12 cellular contexts compared by ENCODE assay signal in the genomic region with DNA sequence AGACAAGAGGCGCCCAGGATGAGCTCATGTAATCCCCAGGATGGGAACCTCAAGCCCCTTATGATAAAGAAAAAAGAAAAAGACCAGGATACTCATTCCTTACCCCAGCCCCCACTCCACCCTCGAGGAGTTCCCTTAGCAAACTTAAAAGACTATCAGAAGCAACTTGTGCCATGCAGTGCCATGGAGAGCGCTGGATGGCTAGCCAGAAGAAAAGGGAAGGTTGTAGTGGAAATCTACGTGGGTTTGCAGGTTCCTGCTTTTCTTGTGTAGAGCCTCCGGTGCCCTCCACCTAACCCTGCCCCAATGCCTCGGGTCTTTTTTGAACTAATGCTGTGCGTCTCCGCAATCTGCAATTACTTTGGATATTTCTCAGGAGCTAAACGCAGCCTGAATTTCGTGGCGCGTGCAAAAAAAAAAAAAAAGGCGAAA. TPM values are rescaled to one million over a fixed set of nuclear protein-coding genes. Genes with fewer than 3 reads are reported as not detected.
DNase-seq lines count a peak whose midpoint lies in the region; TF ChIP-seq lines count a peak whose summit lies in the region.
"Had no signal": no experiment of that assay in that cellular context is flagged by ENCODE, and none has a peak within 500 bp of the region (broad histone marks: within the 10 kb centered on the region; RNA-seq: fewer than 3 reads in every experiment).

No MANE protein-coding gene starts in this region.

- peaks cover 10% of the 10 kb centered on the region for H3K27me3 ChIP-seq in mammary epithelial cell (ENCODE audit: insufficient read depth, low read length)
- H3K27me3 ChIP-seq in mesendoderm (ENCODE audit: insufficient read depth, low read length, poor library complexity): peaks cover 9% of the 10 kb centered on the region

- CTCF ChIA-PET in HEK293 (lab: Yijun Ruan, JAX) (interaction anchor here (0.7 to 6.6 kb wide), 5 partner anchors 9 to 73 kb away, joined by 3 to 42 read pairs (median 8); no protein-coding TSS in a partner anchor), mammary epithelial cell (lab: Charles Lee; ENCODE audit: low non-redundant PET) (interaction anchor here (0.5 kb wide), 1 partner anchor 9 kb away, joined by 4 read pairs; no protein-coding TSS in a partner anchor)

- H4K20me1 ChIP-seq in mammary epithelial cell (ENCODE audit: insufficient read depth, low read length): no peaks in the 10 kb centered on the region

- DNase-seq in AG10803 (ENCODE audit: low read depth) (no peak), mammary epithelial cell (no peak), mesendoderm (peak; percentile 56), mesothelial cell of epicardium (ENCODE audit: low spot score in 2 of 2, unreplicated experiment in 2 of 2) (no peak), ureter (ENCODE audit: low spot score) (no peak)
- no peak for DNase-seq in stimulated activated naive CD4-positive, alpha-beta T cell treated with Interleukin-2 at 50 U/mL for 16 hours (lab: John Stamatoyannopoulos, UW)
- no peak for DNase-seq in activated CD8-positive, alpha-beta memory T cell treated with anti-CD3 and anti-CD28 coated beads, Interleukin-2, amount 50 U/mL, for 48 hours
- DNase-seq: MG63; RPMI8226; stimulated activated CD4-positive, alpha-beta T cell treated with anti-CD3 and anti-CD28 coated beads, Interleukin-15, amount 100 ng/mL, for 24 hours had no signal

- peaks cover 21% of the 10 kb centered on the region for H3K4me1 Mint-ChIP-seq in mesothelial cell of epicardium

- no peaks in the 10 kb centered on the region for H3K36me3 ChIP-seq in HEK293 (ENCODE audit: control insufficient read depth in 2 of 2, insufficient read depth in 1 of 2, low read length in 2 of 2)
- no peaks in the 10 kb centered on the region for H3K36me3 ChIP-seq in mammary epithelial cell (ENCODE audit: insufficient read depth, low read length)
- H3K36me3 ChIP-seq in mesendoderm (ENCODE audit: control insufficient read depth, insufficient read depth, low read length): no peaks in the 10 kb centered on the region
- H3K36me3 ChIP-seq: MG63 had no signal

- peak overlapping the region; percentile 43 for H3K18ac ChIP-seq in mesendoderm (ENCODE audit: low read length)

- no peak overlapping the region for H3K4me3 Mint-ChIP-seq in mesothelial cell of epicardium
- H3K4me3 Mint-ChIP-seq: brain had no signal

- no peak overlapping the region for H4K8ac ChIP-seq in mesendoderm (ENCODE audit: low read depth, low read length)

- no peak overlapping the region for H4K5ac ChIP-seq in mesendoderm (ENCODE audit: low read length)

- no peak overlapping the region for H3K9ac ChIP-seq in mammary epithelial cell (ENCODE audit: insufficient read depth, low read length)
- peak overlapping the region; percentile 43 for H3K9ac ChIP-seq in mesendoderm (ENCODE audit: low read length)

- no peak overlapping the region for H3K23ac ChIP-seq in mesendoderm (ENCODE audit: low read length)

- H3K9me3 Mint-ChIP-seq in mesothelial cell of epicardium: no peaks in the 10 kb centered on the region

- H2BK15ac ChIP-seq in mesendoderm (replicated peaks; ENCODE audit: low read depth): no peak overlapping the region

- intact Hi-C loops in mammary epithelial cell (cut with micrococcal nuclease): loop anchor here (5.0 kb wide), 1 partner anchor 428 kb away; no protein-coding TSS in a partner anchor

- H3K4ac ChIP-seq in mesendoderm (ENCODE audit: low read depth, low read length): no peak overlapping the region

- TF ChIP-seq CTCF in AG10803 (conservative IDR thresholded peaks at IDR 0.05; ENCODE audit: low read length) (no peak), HEK293 (tag by site-specific recombination; IDR thresholded peaks at IDR 0.05) (no peak), mammary epithelial cell (conservative IDR thresholded peaks at IDR 0.05 in 1 of 2, IDR thresholded peaks at IDR 0.05 in 1 of 2; ENCODE audit: extremely low read depth in 1 of 2, insufficient read depth in 1 of 2, low read depth in 1 of 2, low read length in 2 of 2) (no peak), mesothelial cell of epicardium (IDR thresholded peaks at IDR 0.05; ENCODE audit: unreplicated experiment) (no peak)

- peak overlapping the region; percentile 68 for H2AFZ ChIP-seq in mammary epithelial cell (ENCODE audit: low read depth, low read length)

- no peaks in the 10 kb centered on the region for H3K79me2 ChIP-seq in mammary epithelial cell (ENCODE audit: insufficient read depth, low read length)
- H3K79me2 ChIP-seq in mesendoderm (ENCODE audit: control insufficient read depth, insufficient read depth, low read length): no peaks in the 10 kb centered on the region

- H3K56ac ChIP-seq in mesendoderm (ENCODE audit: low read length): no peak overlapping the region

- in situ Hi-C loops in mammary epithelial cell (cut with MboI; ENCODE audit: low sequenced_read_pairs in 2 of 2): no loop called here

- no peak overlapping the region for H2AK5ac ChIP-seq in mesendoderm (ENCODE audit: low read length)

- H3K4me3 ChIP-seq in AG10803 (ENCODE audit: low read length) (peak overlapping the region; percentile 40), HEK293 (ENCODE audit: low read depth, low read length) (peak overlapping the region; percentile 40), mammary epithelial cell (replicated peaks in 1 of 3; ENCODE audit: insufficient read depth in 1 of 3, low read depth in 2 of 3, low read length in 3 of 3) (peak overlapping the region; percentile 8 to 47 (median 40)), mesendoderm (ENCODE audit: low read length) (peak overlapping the region; percentile 1)
- H3K4me3 ChIP-seq: MG63 had no signal

- H3K4me1 ChIP-seq in HEK293 (ENCODE audit: control insufficient read depth, insufficient read depth, low read length): peaks cover 7% of the 10 kb centered on the region
- peaks cover 7% of the 10 kb centered on the region for H3K4me1 ChIP-seq in mammary epithelial cell (ENCODE audit: insufficient read depth, low read length)
- peaks cover 9% of the 10 kb centered on the region for H3K4me1 ChIP-seq in mesendoderm (ENCODE audit: control insufficient read depth, low read depth, low read length)

- dilution Hi-C loops in mammary epithelial cell (cut with HindIII; ENCODE audit: low sequenced_read_pairs): no loop called here

- no peak overlapping the region for H2BK120ac ChIP-seq in mesendoderm (ENCODE audit: low read depth, low read length)

- no peaks in the 10 kb centered on the region for H3K36me3 Mint-ChIP-seq in mesothelial cell of epicardium
- H3K36me3 Mint-ChIP-seq: brain had no signal

- no peaks in the 10 kb centered on the region for H3K9me3 ChIP-seq in HEK293 (ENCODE audit: control insufficient read depth, insufficient read depth, low read depth, low read length)
- H3K9me3 ChIP-seq in mammary epithelial cell (replicated peaks; ENCODE audit: insufficient read depth, low read length): no peaks in the 10 kb centered on the region
- H3K9me3 ChIP-seq: MG63 had no signal

- peak overlapping the region; percentile 77 for H3K4me2 ChIP-seq in mammary epithelial cell (ENCODE audit: insufficient read depth, low read depth, low read length)
- peak overlapping the region; percentile 51 for H3K4me2 ChIP-seq in mesendoderm (ENCODE audit: low read length)

- POLR2A ChIA-PET in HEK293 (lab: Yijun Ruan, JAX): interaction anchor here (0.6 to 1.5 kb wide), 2 partner anchors 14 to 23 kb away, joined by 6 read pairs; no protein-coding TSS in a partner anchor

- H3K79me1 ChIP-seq in mesendoderm (ENCODE audit: low read length): no peaks in the 10 kb centered on the region

- 7% methylated on average over 7 of the region's 13 CpGs for WGBS in mammary epithelial cell (ENCODE audit: low coverage, missing lambda C conversion rate)
- no CpG with 5 or more reads among the region's 13 CpGs for WGBS in mesendoderm (ENCODE audit: extremely low coverage, insufficient coverage, low lambda C conversion rate)

- H3K27ac ChIP-seq in HEK293 (ENCODE audit: extremely low read depth, low read depth, low read length) (no peak overlapping the region; the same call in 1 of the 2 replicates), mammary epithelial cell (ENCODE audit: insufficient read depth, low read depth, low read length) (no peak overlapping the region), mesendoderm (ENCODE audit: low read depth, low read length) (no peak overlapping the region)

- BruUV-seq in mammary epithelial cell (replicated peaks; lab: Mats Ljungman, UMichigan): no TSS peak

- no peak overlapping the region for H3K27ac Mint-ChIP-seq in mesothelial cell of epicardium
- H3K27ac Mint-ChIP-seq: brain had no signal

- no peaks in the 10 kb centered on the region for H3K27me3 Mint-ChIP-seq in mesothelial cell of epicardium (ENCODE audit: low read depth)

- no peak overlapping the region for H2BK5ac ChIP-seq in mesendoderm (ENCODE audit: low read length)

TF ChIP-seq in HEK293, 187 proteins besides CTCF, POLR2A, EP300 and RAD21:
- TF ChIP-seq SP7 (tag by site-specific recombination; IDR thresholded peaks at IDR 0.05) (0 out of 2 replicates have a peak, but pooled peaks have one; percentile 12), KLF16 (tag by site-specific recombination; IDR thresholded peaks at IDR 0.05) (no peak), ZFP37 (tag by site-specific recombination; IDR thresholded peaks at IDR 0.05) (0 out of 2 replicates have a peak, but pooled peaks have one; percentile 7), ZNF175 (tag by site-specific recombination; IDR thresholded peaks at IDR 0.05) (no peak), ZBTB48 (tag by site-specific recombination; IDR thresholded peaks at IDR 0.05) (peak; percentile 8; the same call in 1 of the 2 replicates)

RNA-seq across cellular contexts. Expression of a gene that starts 16.2 kb away (rescaled TPM):
- total RNA-seq in mammary epithelial cell (10 to 100 TPM in 1 of 2 donors, 1 to 10 TPM in 1; 8.5 to 12.7 TPM), mesothelial cell of epicardium (139 to 142 TPM (median 141 TPM) in 3 replicates), ureter (31.4 TPM)
- 2.7 TPM for polyA plus RNA-seq in mammary epithelial cell
- polyA minus RNA-seq in mammary epithelial cell: 10.6 TPM
- polyA plus RNA-seq in mesendoderm (2013, experiment 1 of 2): 45.5 TPM
- 46.4 TPM for polyA plus RNA-seq in mesendoderm (2013, experiment 2 of 2)
